In genomic region chr3:13111173-13111873, GRCh38 we compare ENCODE assay signal across 8 cellular contexts. TPM values are rescaled to one million over a fixed set of nuclear protein-coding genes. Genes with fewer than 3 reads are reported as not detected.
DNase-seq lines count a peak whose midpoint lies in the region; ATAC-seq lines count a peak whose summit lies in the region.
"Had no signal": no experiment of that assay in that cellular context is flagged by ENCODE, and none has a peak within 500 bp of the region (broad histone marks: within the 10 kb centered on the region; RNA-seq: fewer than 3 reads in every experiment).

No MANE protein-coding gene starts in this region.

- intact Hi-C loops in sciatic nerve (cut with DNase I) (no loop called here), head of caudate nucleus (cut with DNase I) (no loop called here)

- H3K9me3 Mint-ChIP-seq in central memory CD8-positive, alpha-beta T cell, result no peaks in the 10 kb centered on the region

- no peak overlapping the region for H3K27ac Mint-ChIP-seq in central memory CD8-positive, alpha-beta T cell (ENCODE audit: low read depth)

- H3K4me3 Mint-ChIP-seq in central memory CD8-positive, alpha-beta T cell, result no peak overlapping the region

- no peaks in the 10 kb centered on the region for H3K36me3 ChIP-seq in H7 (replicated peaks; ENCODE audit: control insufficient read depth, insufficient read depth, low read length)

- peaks cover 66% of the 10 kb centered on the region for H3K27me3 Mint-ChIP-seq in central memory CD8-positive, alpha-beta T cell

- ATAC-seq in GM19025 (IDR thresholded peaks at IDR 0.05; ENCODE audit: low read depth, unreplicated experiment) (peak; percentile 21), HG03103 (IDR thresholded peaks at IDR 0.05; ENCODE audit: low read depth, unreplicated experiment) (peak; percentile 18), sciatic nerve (no peak)
- ATAC-seq in central memory CD8-positive, alpha-beta T cell (replicated peaks; ENCODE audit: extremely low read depth, poor library complexity, severe bottlenecking), result peak; percentile 33

- no peak for DNase-seq in central memory CD8-positive, alpha-beta T cell (ENCODE audit: low spot score in 2 of 2)
- peak; percentile 28 for DNase-seq in sciatic nerve (ENCODE audit: low spot score)
- DNase-seq in H7, result no peak
- DNase-seq in head of caudate nucleus, result no peak
- no peak for DNase-seq in NCI-H146 (lab: John Stamatoyannopoulos, UW)

- H3K4me1 Mint-ChIP-seq in central memory CD8-positive, alpha-beta T cell, result peaks cover 8% of the 10 kb centered on the region

- H3K27me3 ChIP-seq in H7 (ENCODE audit: control insufficient read depth, insufficient read depth, low read length), result no peaks in the 10 kb centered on the region

- no peak overlapping the region for H3K4me3 ChIP-seq in H7 (ENCODE audit: insufficient read depth, low read depth, low read length)
- H3K4me3 ChIP-seq: lung had no signal

- peaks cover 6% of the 10 kb centered on the region for H3K36me3 Mint-ChIP-seq in central memory CD8-positive, alpha-beta T cell (ENCODE audit: insufficient read depth)

RNA-seq across cellular contexts. Expression of gene IQSEC1, which starts 38.1 kb away (rescaled TPM):
- total RNA-seq in sciatic nerve, result 77.5 TPM
- total RNA-seq in H7 (2014; rRNA removed; shearing (Covaris generic)), result 13.5 and 22.5 TPM in 2 replicates
